ENCODE assay signal across 14 cellular contexts in the genomic region with DNA sequence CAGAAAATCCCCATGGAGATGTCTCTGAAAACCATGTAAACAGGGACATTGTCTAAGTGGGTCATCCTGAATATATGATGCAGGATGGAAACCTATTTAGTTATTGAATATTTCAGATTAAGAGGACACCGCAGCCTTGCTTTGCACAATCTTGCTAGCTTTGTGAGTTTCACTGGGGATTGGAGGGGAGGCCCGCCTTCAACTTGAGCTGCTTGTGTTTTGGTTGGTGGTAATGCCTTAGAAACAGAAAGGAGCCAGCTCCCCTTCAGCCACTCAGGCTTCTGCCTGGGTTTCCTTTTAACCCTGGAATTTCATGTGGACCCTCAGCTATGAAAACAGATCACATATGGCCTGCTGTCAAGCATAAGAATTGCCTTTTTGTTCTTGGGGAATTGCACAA.
DNase-seq lines count a peak whose midpoint lies in the region; ATAC-seq and TF ChIP-seq lines count a peak whose summit lies in the region.
"Had no signal": no experiment of that assay in that cellular context is flagged by ENCODE, and none has a peak within 500 bp of the region (broad histone marks: within the 10 kb centered on the region; RNA-seq: fewer than 3 reads in every experiment).

No MANE protein-coding gene starts in this region.

- DNase-seq in H7 (peak; percentile 39), activated B cell treated with CpG ODN at 0.5 μM for 24 hours (no peak), fibroblast of lung (ENCODE audit: low read depth in 2 of 2) (peak; percentile 73 to 85), neural crest cell (ENCODE audit: low read depth, low spot score) (no peak), GM20000 (ENCODE audit: low spot score) (no peak), OCI-M2 (lab: John Stamatoyannopoulos, UW; ENCODE audit: unreplicated experiment) (no peak)
- no peak for DNase-seq in activated effector memory CD4-positive, alpha-beta T cell treated with Interleukin-2 at 50 U/mL for 16 hours
- DNase-seq in activated T-cell treated with anti-CD3 and anti-CD28 coated beads, Interleukin-2, amount 50 U/mL, for 48 hours, result no peak
- DNase-seq: amniotic stem cell; naive thymus-derived CD8-positive, alpha-beta T cell; NK-92 treated with Interleukin-12 subunit alpha and Interleukin-12 subunit beta, amount 100 ng/mL, for 24 hours; sigmoid colon; stomach had no signal

- no peak overlapping the region for H3K9ac ChIP-seq in fibroblast of lung (ENCODE audit: insufficient read depth, low read length)

- intact Hi-C loops in activated B cell treated with CpG ODN at 0.5 μM for 24 hours (cut with micrococcal nuclease), result loop anchor here (2.0 kb wide), 1 partner anchor 14 kb away; no protein-coding TSS in a partner anchor

- H3K4me3 ChIP-seq in H7 (ENCODE audit: insufficient read depth, low read depth, low read length), result no peak overlapping the region
- no peak overlapping the region for H3K4me3 ChIP-seq in fibroblast of lung (replicated peaks in 1 of 4; ENCODE audit: control extremely low read depth in 1 of 4, insufficient read depth in 1 of 4, low read depth in 3 of 4, low read length in 4 of 4)
- H3K4me3 ChIP-seq: sigmoid colon, stomach had no signal

- TF ChIP-seq CTCF in activated B cell treated with CpG ODN at 0.5 μM for 24 hours (IDR thresholded peaks at IDR 0.05) (no peak), fibroblast of lung (conservative IDR thresholded peaks at IDR 0.05 in 1 of 2, IDR thresholded peaks at IDR 0.05 in 1 of 2; ENCODE audit: low read depth in 1 of 2, low read length in 2 of 2) (no peak), neural crest cell (conservative IDR thresholded peaks at IDR 0.05) (no peak), GM20000 (IDR thresholded peaks at IDR 0.05; ENCODE audit: extremely low read depth, missing control alignments) (no peak)

- CTCF ChIA-PET in activated B cell treated with CpG ODN at 0.5 μM for 24 hours (lab: Charles Lee), result no interaction called here

- peaks cover 81% of the 10 kb centered on the region for H3K79me2 ChIP-seq in fibroblast of lung (ENCODE audit: control insufficient read depth, insufficient read depth, low read length)

- H3K27me3 ChIP-seq in H7 (ENCODE audit: control insufficient read depth, insufficient read depth, low read length) (no peaks in the 10 kb centered on the region), fibroblast of lung (ENCODE audit: control insufficient read depth, insufficient read depth, low read length) (no peaks in the 10 kb centered on the region)
- H3K27me3 ChIP-seq: sigmoid colon, stomach had no signal

- H3K4me1 Mint-ChIP-seq in activated B cell treated with CpG ODN at 0.5 μM for 24 hours (peaks cover 80% of the 10 kb centered on the region), neural crest cell (peaks cover 67% of the 10 kb centered on the region)

- peak overlapping the region; percentile 24 for H3K27ac Mint-ChIP-seq in activated B cell treated with CpG ODN at 0.5 μM for 24 hours
- H3K27ac Mint-ChIP-seq in neural crest cell (ENCODE audit: unreplicated experiment), result peak overlapping the region; percentile 58
- H3K27ac Mint-ChIP-seq: naive thymus-derived CD8-positive, alpha-beta T cell had no signal

- H3K36me3 ChIP-seq in H7 (replicated peaks; ENCODE audit: control insufficient read depth, insufficient read depth, low read length) (no peaks in the 10 kb centered on the region), fibroblast of lung (ENCODE audit: control insufficient read depth, insufficient read depth, low read length) (peaks cover under 1% of the 10 kb centered on the region)
- H3K36me3 ChIP-seq: sigmoid colon, stomach had no signal

- H3K4me1 ChIP-seq in fibroblast of lung (ENCODE audit: control insufficient read depth, extremely low read depth, insufficient read depth, low read length), result peaks cover 36% of the 10 kb centered on the region

- H3K9me3 ChIP-seq in fibroblast of lung (ENCODE audit: control insufficient read depth, insufficient read depth, low read depth, low read length), result no peaks in the 10 kb centered on the region
- H3K9me3 ChIP-seq: sigmoid colon, stomach had no signal

- H3K27me3 Mint-ChIP-seq in activated B cell treated with CpG ODN at 0.5 μM for 24 hours (no peaks in the 10 kb centered on the region), neural crest cell (ENCODE audit: low read depth) (no peaks in the 10 kb centered on the region)
- H3K27me3 Mint-ChIP-seq: naive thymus-derived CD8-positive, alpha-beta T cell had no signal

- H3K36me3 Mint-ChIP-seq in activated B cell treated with CpG ODN at 0.5 μM for 24 hours (ENCODE audit: low read depth) (peaks cover 52% of the 10 kb centered on the region), neural crest cell (ENCODE audit: low read depth) (peaks cover 2% of the 10 kb centered on the region)
- H3K36me3 Mint-ChIP-seq: naive thymus-derived CD8-positive, alpha-beta T cell had no signal

- POLR2A ChIA-PET in activated B cell treated with CpG ODN at 0.5 μM for 24 hours (lab: Charles Lee), result interaction anchor here (1.3 kb wide), 1 partner anchor 128 kb away, joined by 4 read pairs; no protein-coding TSS in a partner anchor

- H3K27ac ChIP-seq in fibroblast of lung (ENCODE audit: insufficient read depth, low read length), result peak overlapping the region; percentile 42
- H3K27ac ChIP-seq: sigmoid colon, VCaP had no signal

- H2AFZ ChIP-seq in fibroblast of lung (ENCODE audit: low read length), result no peak overlapping the region

- no peak for ATAC-seq in activated B cell treated with CpG ODN at 0.5 μM for 24 hours (ENCODE audit: low read depth)
- ATAC-seq: naive thymus-derived CD8-positive, alpha-beta T cell had no signal

- H3K9me3 Mint-ChIP-seq in activated B cell treated with CpG ODN at 0.5 μM for 24 hours (no peaks in the 10 kb centered on the region), neural crest cell (no peaks in the 10 kb centered on the region)
- H3K9me3 Mint-ChIP-seq: naive thymus-derived CD8-positive, alpha-beta T cell had no signal

- H3K4me3 Mint-ChIP-seq in activated B cell treated with CpG ODN at 0.5 μM for 24 hours, result no peak overlapping the region
- H3K4me3 Mint-ChIP-seq in neural crest cell, result no peak overlapping the region
- H3K4me3 Mint-ChIP-seq: naive thymus-derived CD8-positive, alpha-beta T cell had no signal

- peak overlapping the region; percentile 56 for H3K4me2 ChIP-seq in fibroblast of lung (ENCODE audit: extremely low read depth, insufficient read depth, low read length)

- H4K20me1 ChIP-seq in fibroblast of lung (ENCODE audit: control insufficient read depth, extremely low read depth, insufficient read depth, low read length), result peaks cover 3% of the 10 kb centered on the region

Comparison
In these comparisons a context has a peak if more than half of its experiments do, and no peak if none do; other contexts are left out.
1. DNase-seq: peak in H7 (single experiment) and fibroblast of lung (2 of 2); none in activated B cell treated with CpG ODN at 0.5 μM for 24 hours (single experiment), neural crest cell (single experiment), GM20000 (single experiment), activated effector memory CD4-positive, alpha-beta T cell treated with Interleukin-2 at 50 U/mL for 16 hours (single experiment), activated T-cell treated with anti-CD3 and anti-CD28 coated beads, Interleukin-2, amount 50 U/mL, for 48 hours (0 of 2) and OCI-M2 (single experiment).